8 cellular contexts compared by ENCODE assay signal in the genomic region with DNA sequence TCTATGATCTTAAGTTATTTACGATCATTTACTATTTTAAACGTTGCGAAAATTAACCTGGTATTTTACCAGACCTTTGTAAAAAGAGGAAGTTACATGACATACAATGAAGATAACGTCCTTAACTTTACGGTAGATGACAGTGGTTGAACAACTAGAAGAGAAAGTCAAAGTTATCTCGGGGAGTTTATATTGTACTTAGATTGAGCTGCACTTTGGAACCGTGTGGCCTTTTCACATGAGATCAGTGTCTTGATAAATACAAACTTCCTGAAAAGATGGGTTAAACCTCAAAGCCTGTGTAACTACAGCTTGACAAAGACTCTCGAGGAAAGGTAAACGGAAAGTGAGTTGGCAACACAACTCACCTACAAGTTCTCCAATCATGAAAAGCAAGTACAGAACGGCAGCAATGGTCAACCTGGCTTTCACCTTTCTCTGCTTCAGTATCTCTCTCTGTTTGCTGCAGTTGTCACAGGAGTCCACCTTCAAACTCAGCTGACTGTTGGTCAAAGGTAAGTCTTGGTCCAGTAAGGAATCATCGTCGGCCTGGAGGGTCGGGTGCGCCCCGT. TPM values are rescaled to one million over a fixed set of nuclear protein-coding genes. Genes with fewer than 3 reads are reported as not detected.
DNase-seq lines count a peak whose midpoint lies in the region; ATAC-seq and TF ChIP-seq lines count a peak whose summit lies in the region.

No MANE protein-coding gene starts in this region.

- H3F3A ChIP-seq in DOHH2 (ENCODE audit: control insufficient read depth, insufficient read depth) (peaks cover 26% of the 10 kb centered on the region), PC-9 (ENCODE audit: insufficient read depth, low read depth) (peaks cover 6% of the 10 kb centered on the region; the same call in 1 of the 2 replicates)

- peak overlapping the region; percentile 36 for H3K27ac ChIP-seq in DOHH2 (ENCODE audit: low read depth, low read length)
- H3K27ac ChIP-seq in PC-9, result no peak overlapping the region

- H3K4me3 Mint-ChIP-seq in dendritic cell treated with granulocyte-macrophage colony-stimulating factor and Interleukin-4, amounts not matched to agents 40 ng/mL and 50 ng/mL, for 4 days, result peak overlapping the region; percentile 87

- CTCF ChIA-PET in PC-9 (lab: Charles Lee), result no interaction called here

- peaks cover 34% of the 10 kb centered on the region for H3K79me2 ChIP-seq in DOHH2 (ENCODE audit: control insufficient read depth, low read length)
- no peaks in the 10 kb centered on the region for H3K79me2 ChIP-seq in PC-9 (ENCODE audit: low read depth)

- H3K4me2 ChIP-seq in DOHH2 (ENCODE audit: low read length) (peak overlapping the region; percentile 98), PC-9 (peak overlapping the region; percentile 88)

- intact Hi-C loops in PC-9 (cut with micrococcal nuclease; ENCODE audit: unreplicated experiment), result loop anchor here (1.0 to 5.0 kb wide), 2 partner anchors 66 to 91 kb away; a partner anchor contains a TSS
- intact Hi-C loops in dendritic cell treated with granulocyte-macrophage colony-stimulating factor and Interleukin-4, amounts not matched to agents 40 ng/mL and 50 ng/mL, for 4 days (cut with micrococcal nuclease), result loop anchor here (1.0 to 5.0 kb wide), 4 partner anchors 36 to 89 kb away; no protein-coding TSS in a partner anchor

- peaks cover 63% of the 10 kb centered on the region for H3K4me1 ChIP-seq in DOHH2 (ENCODE audit: control insufficient read depth, low read length)
- peaks cover 9% of the 10 kb centered on the region; the same call in 1 of the 2 replicates for H3K4me1 ChIP-seq in PC-9 (replicated peaks; ENCODE audit: insufficient read depth)

- H3K27ac Mint-ChIP-seq in dendritic cell treated with granulocyte-macrophage colony-stimulating factor and Interleukin-4, amounts not matched to agents 40 ng/mL and 50 ng/mL, for 4 days, result peak overlapping the region; percentile 83

- peaks cover 39% of the 10 kb centered on the region for H3K27me3 Mint-ChIP-seq in dendritic cell treated with granulocyte-macrophage colony-stimulating factor and Interleukin-4, amounts not matched to agents 40 ng/mL and 50 ng/mL, for 4 days

- H3K9me3 ChIP-seq in DOHH2 (ENCODE audit: control insufficient read depth, insufficient read depth, low read length) (no peaks in the 10 kb centered on the region), PC-9 (ENCODE audit: insufficient read depth, low read depth) (no peaks in the 10 kb centered on the region)

- H3K4me3 ChIP-seq in DOHH2 (ENCODE audit: low read length), result peak overlapping the region; percentile 85
- H3K4me3 ChIP-seq in PC-9, result peak overlapping the region; percentile 73

- H3K36me3 Mint-ChIP-seq in dendritic cell treated with granulocyte-macrophage colony-stimulating factor and Interleukin-4, amounts not matched to agents 40 ng/mL and 50 ng/mL, for 4 days (ENCODE audit: low read depth), result peaks cover 50% of the 10 kb centered on the region

- no peaks in the 10 kb centered on the region for H4K20me1 ChIP-seq in DOHH2 (ENCODE audit: control insufficient read depth, insufficient read depth, low read depth, low read length)
- H4K20me1 ChIP-seq in PC-9 (ENCODE audit: insufficient read depth), result no peaks in the 10 kb centered on the region

- H3K36me3 ChIP-seq in DOHH2 (ENCODE audit: control insufficient read depth, low read length), result peaks cover 17% of the 10 kb centered on the region
- no peaks in the 10 kb centered on the region for H3K36me3 ChIP-seq in PC-9 (ENCODE audit: low read depth)

- POLR2A ChIA-PET in PC-9 (lab: Charles Lee; ENCODE audit: unreplicated experiment), result no interaction called here

- H3K9me2 ChIP-seq in DOHH2 (replicated peaks; ENCODE audit: control insufficient read depth, low read length) (no peaks in the 10 kb centered on the region), PC-9 (ENCODE audit: insufficient read depth) (no peaks in the 10 kb centered on the region)

- DNase-seq in PC-9 (peak in 1 of 2 experiments; percentile 62), mucosa of gallbladder (ENCODE audit: low spot score) (peak; percentile 14), NCI-H2227 treated with DMSO at 0.1 percent for 48 hours (lab: John Stamatoyannopoulos, UW) (no peak)

- peaks cover 9% of the 10 kb centered on the region for H3K9me3 Mint-ChIP-seq in dendritic cell treated with granulocyte-macrophage colony-stimulating factor and Interleukin-4, amounts not matched to agents 40 ng/mL and 50 ng/mL, for 4 days

- peak overlapping the region; percentile 95 for H2AFZ ChIP-seq in PC-9

- BruUV-seq in PC-9 (replicated peaks; lab: Mats Ljungman, UMichigan), result TSS peak; percentile 80

- no peak for TF ChIP-seq CTCF in DOHH2 (IDR thresholded peaks at IDR 0.05; ENCODE audit: low read depth, low read length, poor library complexity, severe bottlenecking)
- TF ChIP-seq CTCF in PC-9 (conservative IDR thresholded peaks at IDR 0.05), result no peak

- H3K4me1 Mint-ChIP-seq in dendritic cell treated with granulocyte-macrophage colony-stimulating factor and Interleukin-4, amounts not matched to agents 40 ng/mL and 50 ng/mL, for 4 days (ENCODE audit: low read depth), result peaks cover 61% of the 10 kb centered on the region

- H3K27me3 ChIP-seq in DOHH2 (ENCODE audit: control insufficient read depth, low read length) (no peaks in the 10 kb centered on the region), PC-9 (ENCODE audit: insufficient read depth, low read depth) (no peaks in the 10 kb centered on the region)

- ATAC-seq in GM21786 (IDR thresholded peaks at IDR 0.05; ENCODE audit: unreplicated experiment), result peak; percentile 14
- ATAC-seq in HG03095 (IDR thresholded peaks at IDR 0.05; ENCODE audit: unreplicated experiment), result no peak
- ATAC-seq in GM19397 (IDR thresholded peaks at IDR 0.05; ENCODE audit: unreplicated experiment), result no peak

RNA-seq across cellular contexts. Expression of a gene that starts 0.9 kb away (rescaled TPM):
- 2.7 and 3.0 TPM in 2 replicates for total RNA-seq in PC-9 (2021)
- 4.7 TPM for total RNA-seq in mucosa of gallbladder
